8 cellular contexts compared by ENCODE assay signal in the genomic region with DNA sequence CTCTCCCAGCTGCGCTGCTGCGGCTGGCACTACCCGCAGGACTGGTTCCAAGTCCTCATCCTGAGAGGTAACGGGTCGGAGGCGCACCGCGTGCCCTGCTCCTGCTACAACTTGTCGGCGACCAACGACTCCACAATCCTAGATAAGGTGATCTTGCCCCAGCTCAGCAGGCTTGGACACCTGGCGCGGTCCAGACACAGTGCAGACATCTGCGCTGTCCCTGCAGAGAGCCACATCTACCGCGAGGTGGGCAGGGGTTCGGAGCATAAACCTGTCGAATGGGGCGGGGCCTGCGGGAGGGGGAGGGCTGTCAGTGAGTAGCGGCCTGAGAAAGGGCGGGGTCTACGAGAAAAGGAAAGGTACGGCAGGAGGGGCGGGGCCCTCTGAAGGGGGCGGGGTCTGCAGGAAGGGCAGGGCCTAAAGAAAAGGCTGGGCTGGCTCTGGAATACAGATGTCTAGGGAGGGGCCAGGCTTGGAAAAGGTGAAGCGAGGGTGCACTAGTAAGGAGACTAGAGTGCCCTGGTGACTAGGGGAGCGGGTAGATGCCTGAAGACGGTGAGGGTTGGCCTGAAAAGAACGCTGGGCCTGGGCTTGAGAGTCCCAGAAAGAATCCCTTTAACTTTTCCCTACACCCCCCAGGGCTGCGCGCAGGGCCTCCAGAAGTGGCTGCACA. TPM values are rescaled to one million over a fixed set of nuclear protein-coding genes. Genes with fewer than 3 reads are reported as not detected.
DNase-seq lines count a peak whose midpoint lies in the region; ATAC-seq, FAIRE-seq and TF ChIP-seq lines count a peak whose summit lies in the region.

No MANE protein-coding gene starts in this region.

- FAIRE-seq in RCC 7860 (lab: Jason Lieb, UNC): no peak

- peaks cover 22% of the 10 kb centered on the region for H3K27me3 ChIP-seq in HUES48 (ENCODE audit: control insufficient read depth, insufficient read depth, low read length)
- H3K27me3 ChIP-seq in breast epithelium: no peaks in the 10 kb centered on the region

- intact Hi-C loops in breast epithelium (cut with DNase I; ENCODE audit: low total_unique reads): no loop called here

- TF ChIP-seq CTCF in AG10803 (conservative IDR thresholded peaks at IDR 0.05; ENCODE audit: low read length): no peak
- TF ChIP-seq CTCF in breast epithelium (IDR thresholded peaks at IDR 0.05): no peak

- ATAC-seq in stimulated activated naive CD8-positive, alpha-beta T cell treated with anti-CD3 and anti-CD28 coated beads, Interleukin-15, Interleukin-2, amounts not matched to agents 100 U/mL and 50 U/mL, for 24 hours: no peak

- H3K36me3 ChIP-seq in HUES48 (ENCODE audit: control insufficient read depth, insufficient read depth, low read length) (peaks cover 29% of the 10 kb centered on the region), breast epithelium (no peaks in the 10 kb centered on the region)

- H3K4me3 ChIP-seq in AG10803 (ENCODE audit: low read length): peak overlapping the region; percentile 29
- peak overlapping the region; percentile 62 for H3K4me3 ChIP-seq in HUES48 (ENCODE audit: low read depth, low read length)
- peak overlapping the region; percentile 32 to 68 (median 56) for H3K4me3 ChIP-seq in breast epithelium

- DNase-seq in AG10803 (ENCODE audit: low read depth) (no peak), breast epithelium (ENCODE audit: low spot score in 2 of 2) (peak; percentile 85 to 94), kidney glomerular epithelial cell (lab: John Stamatoyannopoulos, UW) (peak; percentile 47), RCC 7860 (ENCODE audit: low spot score) (no peak), CD1c-positive myeloid dendritic cell (ENCODE audit: extremely low spot score) (no peak), cerebellar cortex (ENCODE audit: low spot score) (no peak)
- DNase-seq in stimulated activated naive CD8-positive, alpha-beta T cell treated with anti-CD3 and anti-CD28 coated beads, Interleukin-15, Interleukin-2, amounts not matched to agents 100 U/mL and 50 U/mL, for 24 hours: peak; percentile 42

- H3K27ac ChIP-seq in HUES48 (ENCODE audit: low read depth, low read length) (peak overlapping the region; percentile 79), breast epithelium (peak overlapping the region; percentile 89 to 93)

- TF ChIP-seq POLR2A in breast epithelium (IDR thresholded peaks at IDR 0.05): no peak

- no peaks in the 10 kb centered on the region for H3K9me3 ChIP-seq in HUES48 (ENCODE audit: control insufficient read depth, insufficient read depth, low read length)
- H3K9me3 ChIP-seq in breast epithelium: no peaks in the 10 kb centered on the region

- H3K4me1 ChIP-seq in HUES48 (ENCODE audit: control insufficient read depth, insufficient read depth, low read length) (peaks cover 9% of the 10 kb centered on the region; the same call in 1 of the 2 replicates), breast epithelium (peaks cover 0 to 6% of the 10 kb centered on the region in 2 donors)

- peak overlapping the region; percentile 52; the same call in 1 of the 2 replicates for H3K9ac ChIP-seq in HUES48 (ENCODE audit: low read depth, low read length)

RNA-seq across cellular contexts. Expression of a gene that starts 3.6 kb away (rescaled TPM):
- 10 to 100 TPM in 2 of 3 donors, 1 to 10 TPM in 1; 2.9 to 19.7 (median 15.4) TPM for total RNA-seq in breast epithelium

RNA-seq across cellular contexts. Expression of a gene that starts 13.8 kb away (rescaled TPM):
- total RNA-seq in breast epithelium: 1 to 10 TPM; 1.2 to 2.7 (median 2.0) TPM

RNA-seq across cellular contexts. Expression of a gene that starts 23.4 kb away (rescaled TPM):
- 10 to 100 TPM; 24.9 to 30.0 (median 25.1) TPM for total RNA-seq in breast epithelium

RNA-seq across cellular contexts. Expression of a gene that starts 24.9 kb away (rescaled TPM):
- 1 to 10 TPM in 1 of 3 donors, under 1 TPM in 1, not detected in 1; 0.64 to 1.8 TPM for total RNA-seq in breast epithelium

RNA-seq across cellular contexts. Expression of a gene that starts 49.2 kb away (rescaled TPM):
- total RNA-seq in breast epithelium: 1 to 10 TPM in 1 of 3 donors, not detected in 2; 1.9 TPM

Comparison
In these comparisons a context has a peak if more than half of its experiments do, and no peak if none do; other contexts are left out.
1. DNase-seq: peak in breast epithelium (2 of 2), kidney glomerular epithelial cell (single experiment) and stimulated activated naive CD8-positive, alpha-beta T cell treated with anti-CD3 and anti-CD28 coated beads, Interleukin-15, Interleukin-2, amounts not matched to agents 100 U/mL and 50 U/mL, for 24 hours (single experiment); none in AG10803 (single experiment), RCC 7860 (single experiment), CD1c-positive myeloid dendritic cell (single experiment) and cerebellar cortex (single experiment).
2. Peak in every context shown above with its lines, with median percentiles within 50 percentile points of each other: H3K4me3 ChIP-seq.